In genomic region chr22:25081409-25081824, GRCh38 we compare ENCODE assay signal across 7 cellular contexts.
DNase-seq lines count a peak whose midpoint lies in the region; ATAC-seq and TF ChIP-seq lines count a peak whose summit lies in the region.

No MANE protein-coding gene starts in this region.

- no peak for ATAC-seq in HG03342 (IDR thresholded peaks at IDR 0.05; ENCODE audit: unreplicated experiment)

- H3K36me3 ChIP-seq in prostate gland, result no peaks in the 10 kb centered on the region

- intact Hi-C loops in prostate gland (cut with DNase I), result no loop called here

- peak; percentile 89 for TF ChIP-seq RAD21 in Ishikawa (IDR thresholded peaks at IDR 0.05; ENCODE audit: low read depth)

- H3K9me3 ChIP-seq in prostate gland, result no peaks in the 10 kb centered on the region

- H3K27me3 ChIP-seq in prostate gland (replicated peaks; ENCODE audit: insufficient read depth), result no peaks in the 10 kb centered on the region

- H3K4me3 ChIP-seq in epithelial cell of proximal tubule (ENCODE audit: low read depth, low read length), result no peak overlapping the region
- no peak overlapping the region for H3K4me3 ChIP-seq in prostate gland

- peak; percentile 78 for TF ChIP-seq CTCF in epithelial cell of proximal tubule (conservative IDR thresholded peaks at IDR 0.05; ENCODE audit: low read depth, low read length)
- peak in 3 of 4 experiments; percentile 40 to 46 (median 43) for TF ChIP-seq CTCF in prostate gland (IDR thresholded peaks at IDR 0.05)

- TF ChIP-seq EP300 in Ishikawa (IDR thresholded peaks at IDR 0.05; ENCODE audit: borderline replicate concordance), result no peak

- peaks cover 2% of the 10 kb centered on the region for H3K4me1 ChIP-seq in prostate gland (replicated peaks)

- WGBS in prostate gland, result 36% methylated on average over 3 of the region's 3 CpGs

- DNase-seq in GM03348 (ENCODE audit: low spot score), result peak; percentile 49
- DNase-seq in activated CD4-positive, alpha-beta T cell treated with anti-CD3 and anti-CD28 coated beads, Interleukin-2, amount 50 U/mL, for 4 hours, result peak; percentile 31 to 36
- no peak for DNase-seq in epithelial cell of proximal tubule (ENCODE audit: low read depth)
- DNase-seq in prostate gland (ENCODE audit: low spot score), result peak; percentile 28
- DNase-seq in GF-D8 (lab: John Stamatoyannopoulos, UW), result no peak

- TF ChIP-seq POLR2A in prostate gland (IDR thresholded peaks at IDR 0.05), result no peak

- H3K27ac ChIP-seq in prostate gland, result no peak overlapping the region

TF ChIP-seq in Ishikawa, 13 proteins besides CTCF, POLR2A, EP300 and RAD21:
- TF ChIP-seq TEAD4 (IDR thresholded peaks at IDR 0.05), result no peak
- peak; percentile 69 for TF ChIP-seq MAX (IDR thresholded peaks at IDR 0.05)

Comparison
In these comparisons a context has a peak if more than half of its experiments do, and no peak if none do; other contexts are left out.
1. DNase-seq: peak in GM03348 (single experiment), activated CD4-positive, alpha-beta T cell treated with anti-CD3 and anti-CD28 coated beads, Interleukin-2, amount 50 U/mL, for 4 hours (2 of 2) and prostate gland (single experiment); none in epithelial cell of proximal tubule (single experiment) and GF-D8 (single experiment).